ENCODE assay signal across 15 cellular contexts in genomic region chr2:240692583-240693561, GRCh38. TPM values are rescaled to one million over a fixed set of nuclear protein-coding genes. Genes with fewer than 3 reads are reported as not detected.
"Had no signal": no experiment of that assay in that cellular context is flagged by ENCODE, and none has a peak within 500 bp of the region (broad histone marks: within the 10 kb centered on the region; RNA-seq: fewer than 3 reads in every experiment).

No MANE protein-coding gene starts in this region.

RNA-seq across cellular contexts. Expression of gene AQP12A, which starts 1.2 kb away (rescaled TPM):
- total RNA-seq: chondrocyte; dermis blood vessel endothelial cell; esophagus mucosa; gastrocnemius medialis; glomerular endothelial cell; left lobe of liver; lower leg skin; mammary epithelial cell; myocyte; naive thymus-derived CD8-positive, alpha-beta T cell; ovary; posterior vena cava; pulmonary artery endothelial cell; thoracic aorta; urinary bladder had no signal

RNA-seq across cellular contexts. Expression of gene AQP12B, which starts 10.2 kb away (rescaled TPM):
- total RNA-seq: chondrocyte; dermis blood vessel endothelial cell; esophagus mucosa; gastrocnemius medialis; glomerular endothelial cell; left lobe of liver; lower leg skin; mammary epithelial cell; myocyte; naive thymus-derived CD8-positive, alpha-beta T cell; pulmonary artery endothelial cell; thoracic aorta; urinary bladder had no signal
